ENCODE assay signal across 10 cellular contexts in genomic region chr3:15295506-15295905, GRCh38. TPM values are rescaled to one million over a fixed set of nuclear protein-coding genes. Genes with fewer than 3 reads are reported as not detected.
DNase-seq lines count a peak whose midpoint lies in the region; ATAC-seq and TF ChIP-seq lines count a peak whose summit lies in the region.
"Had no signal": no experiment of that assay in that cellular context is flagged by ENCODE, and none has a peak within 500 bp of the region (broad histone marks: within the 10 kb centered on the region; RNA-seq: fewer than 3 reads in every experiment).

No MANE protein-coding gene starts in this region.

- no peak overlapping the region for H3K4me2 ChIP-seq in hepatocyte

- peak; percentile 77 for DNase-seq in G401 (ENCODE audit: low spot score)
- DNase-seq in SIG-M5 (lab: John Stamatoyannopoulos, UW) = peak; percentile 85
- DNase-seq in fibroblast of the aortic adventitia (ENCODE audit: low read depth) = peak; percentile 95
- peak; percentile 49 for DNase-seq in renal cortical epithelial cell (ENCODE audit: low read depth)
- DNase-seq in retina = no peak
- DNase-seq in hepatocyte (ENCODE audit: low spot score) = no peak
- DNase-seq in activated naive CD4-positive, alpha-beta T cell treated with anti-CD3 and anti-CD28 coated beads, Interleukin-2, amount 50 U/mL, for 16 hours = no peak
- DNase-seq: activated CD4-positive, alpha-beta T cell treated with anti-CD3 and anti-CD28 coated beads for 1 hour; NCI-H187 treated with DMSO at 0.1 percent for 48 hours had no signal

- WGBS in hepatocyte (ENCODE audit: low lambda C conversion rate, missing lambda C conversion rate) = 92% methylated on average over 6 of the region's 6 CpGs

- no peaks in the 10 kb centered on the region for H3K4me1 ChIP-seq in hepatocyte (ENCODE audit: insufficient read depth)

- H3K27me3 ChIP-seq in hepatocyte = no peaks in the 10 kb centered on the region

- TF ChIP-seq CTCF in fibroblast of the aortic adventitia (IDR thresholded peaks at IDR 0.05; ENCODE audit: insufficient read depth, low read length) = no peak
- TF ChIP-seq CTCF in hepatocyte (IDR thresholded peaks at IDR 0.05; ENCODE audit: poor library complexity) = no peak

- no peaks in the 10 kb centered on the region for H4K20me1 ChIP-seq in hepatocyte (ENCODE audit: insufficient read depth, poor library complexity, severe bottlenecking)

- no peak overlapping the region for H3K4me3 ChIP-seq in fibroblast of the aortic adventitia (ENCODE audit: low read depth, low read length)
- H3K4me3 ChIP-seq in hepatocyte = no peak overlapping the region

- no peaks in the 10 kb centered on the region for H3K36me3 ChIP-seq in hepatocyte (replicated peaks; ENCODE audit: insufficient read depth, low read depth)

- H3K79me2 ChIP-seq in hepatocyte = peaks cover 12% of the 10 kb centered on the region

- in situ Hi-C loops in G401 (cut with HindIII; ENCODE audit: low sequenced_read_pairs) = no loop called here

- H3K27ac ChIP-seq in hepatocyte = no peak overlapping the region

- no peak overlapping the region for H2AFZ ChIP-seq in hepatocyte

- H3K9me3 ChIP-seq in hepatocyte (ENCODE audit: low read depth) = no peaks in the 10 kb centered on the region

- no peaks in the 10 kb centered on the region for H3K9me2 ChIP-seq in hepatocyte (replicated peaks; ENCODE audit: insufficient read depth)

- ATAC-seq in GM21367 (IDR thresholded peaks at IDR 0.05; ENCODE audit: unreplicated experiment) = no peak

RNA-seq across cellular contexts. Expression of gene SH3BP5, which starts 36.9 kb away (rescaled TPM):
- total RNA-seq in G401 (2014; rRNA removed; shearing (Covaris generic)) = 5.1 and 5.6 TPM in 2 replicates
- total RNA-seq in fibroblast of the aortic adventitia (ENCODE audit: low replicate concordance) = 25.5 and 153 TPM in 2 replicates
- 7.7 and 12.9 TPM in 2 replicates for total RNA-seq in renal cortical epithelial cell
- total RNA-seq in hepatocyte = 16.3 and 19.9 TPM in 2 replicates
- polyA plus RNA-seq in hepatocyte = 15.9 and 17.0 TPM in 2 replicates

Comparison
In these comparisons a context has a peak if more than half of its experiments do, and no peak if none do; other contexts are left out.
1. DNase-seq: peak in G401 (single experiment), SIG-M5 (single experiment), fibroblast of the aortic adventitia (single experiment) and renal cortical epithelial cell (single experiment); none in retina (single experiment), hepatocyte (single experiment) and activated naive CD4-positive, alpha-beta T cell treated with anti-CD3 and anti-CD28 coated beads, Interleukin-2, amount 50 U/mL, for 16 hours (single experiment).